In genomic region chr1:205935869-205936268, GRCh38 we compare ENCODE assay signal across 27 cellular contexts. TPM values are rescaled to one million over a fixed set of nuclear protein-coding genes. Genes with fewer than 3 reads are reported as not detected.
"Had no signal": no experiment of that assay in that cellular context is flagged by ENCODE, and none has a peak within 500 bp of the region (broad histone marks: within the 10 kb centered on the region; RNA-seq: fewer than 3 reads in every experiment).

No MANE protein-coding gene starts in this region.

- H2AFZ ChIP-seq: neural progenitor cell had no signal

- H3K4me1 ChIP-seq: spleen had no signal

- FAIRE-seq: urothelium cell line had no signal

- H3K27me3 ChIP-seq: neural progenitor cell had no signal

- ATAC-seq: activated T-cell treated with anti-CD3 and anti-CD28 coated beads, Interleukin-2, amount 50 U/mL, for 72 hours; heart right ventricle; left colon; naive thymus-derived CD8-positive, alpha-beta T cell; T-helper 17 cell had no signal

- H3K4me3 ChIP-seq: coronary artery, heart right ventricle, neural progenitor cell, spleen, tibial artery had no signal

- H3K9me3 ChIP-seq: heart right ventricle, spleen, tibial artery had no signal

- H3K36me3 ChIP-seq: heart right ventricle, neural progenitor cell, spleen, tibial artery had no signal

- DNase-seq: activated CD4-positive, alpha-beta memory T cell treated with anti-CD3 and anti-CD28 coated beads for 36 hours; activated CD4-positive, alpha-beta T cell treated with anti-CD3 and anti-CD28 coated beads for 48 hours; activated CD4-positive, CD25-positive, alpha-beta regulatory T cell; activated effector memory CD4-positive, alpha-beta T cell treated with Interleukin-2 at 50 U/mL for 16 hours; activated naive CD4-positive, alpha-beta T cell treated with anti-CD3 and anti-CD28 coated beads, Interleukin-2, amount 10 ng/mL, durations not matched to agents 7 days and 5 days; activated T-cell treated with anti-CD3 and anti-CD28 coated beads, Interleukin-2, amount 50 U/mL, for 72 hours; amygdala; cerebellar nuclear complex; endodermal cell; heart right ventricle; islet precursor cell; left colon; retina; spleen; stimulated activated CD4-positive, alpha-beta T cell treated with anti-CD3 and anti-CD28 coated beads, Interleukin-4, amount 100 ng/mL, for 1 hour; stimulated activated naive CD4-positive, alpha-beta T cell treated with Interleukin-2 at 50 U/mL for 16 hours; T-helper 17 cell; tibial artery had no signal

- H3K4me2 ChIP-seq: neural progenitor cell had no signal

- H3K27ac ChIP-seq: coronary artery, epithelial cell of prostate, heart right ventricle, neural progenitor cell, spleen, tibial artery had no signal

RNA-seq across cellular contexts. Expression of gene SLC26A9, which starts 7.4 kb away (rescaled TPM):
- total RNA-seq: activated CD4-positive, alpha-beta memory T cell treated with anti-CD3 and anti-CD28 coated beads for 36 hours; activated T-cell treated with anti-CD3 and anti-CD28 coated beads, Interleukin-2, amount 50 U/mL, for 72 hours; fibroblast of villous mesenchyme; left colon; lung microvascular endothelial cell; mesothelial cell of epicardium; naive thymus-derived CD8-positive, alpha-beta T cell; osteocyte; spleen; T-helper 17 cell had no signal
